In the genomic region with DNA sequence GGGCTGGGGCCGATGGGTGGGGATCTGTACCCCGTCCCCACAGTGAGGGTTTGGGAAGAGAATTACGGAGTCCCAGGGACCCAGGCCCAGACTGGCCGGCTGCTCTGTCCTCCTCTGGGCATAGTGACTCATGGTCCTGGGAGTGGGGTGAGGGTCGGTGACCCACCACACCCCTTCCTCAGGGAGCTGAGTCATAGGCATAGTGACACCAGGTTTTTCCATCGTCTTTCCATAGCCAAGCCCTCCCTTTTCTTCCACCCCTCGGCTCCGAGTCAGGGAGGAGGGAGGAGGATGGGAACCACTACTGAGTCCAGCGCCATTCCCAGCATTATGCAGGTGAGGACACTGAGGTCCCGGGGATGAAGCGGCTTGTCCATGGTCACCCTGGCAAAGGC, we compare ENCODE assay signal across 1 cellular context.
TF ChIP-seq lines count a peak whose summit lies in the region.

No MANE protein-coding gene starts in this region.

TF ChIP-seq in HCT116, 20 proteins besides CTCF, POLR2A, EP300 and RAD21 (continued from another document):
- TF ChIP-seq ZBTB33 (IDR thresholded peaks at IDR 0.05; ENCODE audit: extremely low read depth, insufficient replicate concordance, low read length) (no peak), CBX3 (IDR thresholded peaks at IDR 0.05; ENCODE audit: low read depth) (no peak), FOSL1 (IDR thresholded peaks at IDR 0.05; ENCODE audit: low read depth) (no peak; the same call in none of the 2 replicates), MAX (IDR thresholded peaks at IDR 0.05) (no peak), POLR2AphosphoS5 (IDR thresholded peaks at IDR 0.05; ENCODE audit: low read depth, low read length) (no peak), TCF7L2 (IDR thresholded peaks at IDR 0.05; ENCODE audit: borderline replicate concordance, extremely low read depth, insufficient read depth, insufficient read length) (no peak), EZH2 (IDR thresholded peaks at IDR 0.05) (no peak)
